Comparison of ENCODE assay signal across 9 cellular contexts in the genomic region with DNA sequence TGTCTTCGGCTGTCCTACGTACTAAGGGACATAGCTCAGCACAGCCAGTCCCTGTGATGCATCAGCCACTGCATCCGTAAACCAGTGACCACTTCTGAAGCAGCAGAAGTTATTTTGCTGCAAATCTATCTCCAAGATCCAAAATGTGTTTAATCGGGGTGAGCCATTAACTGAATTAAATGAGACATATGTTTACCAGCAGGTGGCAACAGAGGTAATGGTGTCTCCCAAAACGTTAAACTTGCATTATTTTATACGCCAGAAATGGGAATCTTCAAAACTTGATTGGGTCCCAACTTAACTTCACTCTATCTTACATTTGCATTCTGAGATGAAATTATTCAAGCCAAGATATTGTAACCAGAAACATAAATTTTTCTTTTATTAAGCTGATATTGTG.
DNase-seq lines count a peak whose midpoint lies in the region; ATAC-seq and TF ChIP-seq lines count a peak whose summit lies in the region.
"Had no signal": no experiment of that assay in that cellular context is flagged by ENCODE, and none has a peak within 500 bp of the region (broad histone marks: within the 10 kb centered on the region; RNA-seq: fewer than 3 reads in every experiment).

No MANE protein-coding gene starts in this region.

- 51% methylated on average over 6 of the region's 6 CpGs for WGBS in hepatocyte (ENCODE audit: low lambda C conversion rate, missing lambda C conversion rate)

- H3K27me3 Mint-ChIP-seq in activated CD8-positive, alpha-beta memory T cell treated with anti-CD3 and anti-CD28 coated beads, Interleukin-2, amount 10 ng/mL, durations not matched to agents 7 days and 5 days: no peaks in the 10 kb centered on the region

- no peak overlapping the region for H2AFZ ChIP-seq in hepatocyte

- H3K27me3 ChIP-seq in hepatocyte: no peaks in the 10 kb centered on the region

- H3K4me1 Mint-ChIP-seq in activated CD8-positive, alpha-beta memory T cell treated with anti-CD3 and anti-CD28 coated beads, Interleukin-2, amount 10 ng/mL, durations not matched to agents 7 days and 5 days: peaks cover 3% of the 10 kb centered on the region

- H3K9me3 Mint-ChIP-seq in activated CD8-positive, alpha-beta memory T cell treated with anti-CD3 and anti-CD28 coated beads, Interleukin-2, amount 10 ng/mL, durations not matched to agents 7 days and 5 days (ENCODE audit: low read depth): no peaks in the 10 kb centered on the region
- H3K9me3 Mint-ChIP-seq: activated T-helper 1 cell treated with anti-CD3 and anti-CD28 coated beads, Interleukin-12 subunit alpha, Interleukin-12 subunit beta, Interleukin-2, Interleukin-4 antibody, amounts not matched to agents 30 ng/mL and 10 ng/mL and 1 ng/mL, durations not matched to agents 14 hours and 24 hours and 36 hours had no signal

- DNase-seq in RPMI7951 (ENCODE audit: low read depth): peak; percentile 44
- peak; percentile 29 for DNase-seq in hepatocyte (ENCODE audit: low spot score)
- no peak for DNase-seq in activated CD8-positive, alpha-beta memory T cell treated with anti-CD3 and anti-CD28 coated beads, Interleukin-2, amount 10 ng/mL, durations not matched to agents 7 days and 5 days
- no peak for DNase-seq in GM19240 (ENCODE audit: insufficient read length, low spot score)
- DNase-seq in putamen (ENCODE audit: low spot score): no peak
- no peak for DNase-seq in cortex of kidney (lab: John Stamatoyannopoulos, UW)

- H3K27ac ChIP-seq in 22Rv1 (no peak overlapping the region), hepatocyte (peak overlapping the region; percentile 17)

- no peaks in the 10 kb centered on the region for H4K20me1 ChIP-seq in hepatocyte (ENCODE audit: insufficient read depth, poor library complexity, severe bottlenecking)

- H3K4me3 Mint-ChIP-seq in activated CD8-positive, alpha-beta memory T cell treated with anti-CD3 and anti-CD28 coated beads, Interleukin-2, amount 10 ng/mL, durations not matched to agents 7 days and 5 days: no peak overlapping the region
- H3K4me3 Mint-ChIP-seq: activated T-helper 1 cell treated with anti-CD3 and anti-CD28 coated beads, Interleukin-12 subunit alpha, Interleukin-12 subunit beta, Interleukin-2, Interleukin-4 antibody, amounts not matched to agents 30 ng/mL and 10 ng/mL and 1 ng/mL, durations not matched to agents 14 hours and 24 hours and 36 hours had no signal

- no peaks in the 10 kb centered on the region for H3K36me3 ChIP-seq in hepatocyte (replicated peaks; ENCODE audit: insufficient read depth, low read depth)

- no peak for ATAC-seq in activated CD8-positive, alpha-beta memory T cell treated with anti-CD3 and anti-CD28 coated beads, Interleukin-2, amount 10 ng/mL, durations not matched to agents 7 days and 5 days

- TF ChIP-seq CTCF in 22Rv1 (IDR thresholded peaks at IDR 0.05) (peak; percentile 75), GM12872 (IDR thresholded peaks at IDR 0.05; ENCODE audit: insufficient read depth, low read depth, low read length) (peak; percentile 52; the same call in 2 of the 3 replicates), hepatocyte (IDR thresholded peaks at IDR 0.05; ENCODE audit: poor library complexity) (peak; percentile 63)

- no peaks in the 10 kb centered on the region for H3K36me3 Mint-ChIP-seq in activated CD8-positive, alpha-beta memory T cell treated with anti-CD3 and anti-CD28 coated beads, Interleukin-2, amount 10 ng/mL, durations not matched to agents 7 days and 5 days

- H3K4me1 ChIP-seq in hepatocyte (ENCODE audit: insufficient read depth): no peaks in the 10 kb centered on the region

- no peak overlapping the region for H3K4me2 ChIP-seq in hepatocyte

- H3K4me3 ChIP-seq in hepatocyte: no peak overlapping the region

- no peaks in the 10 kb centered on the region for H3K79me2 ChIP-seq in hepatocyte

- H3K27ac Mint-ChIP-seq in activated CD8-positive, alpha-beta memory T cell treated with anti-CD3 and anti-CD28 coated beads, Interleukin-2, amount 10 ng/mL, durations not matched to agents 7 days and 5 days: no peak overlapping the region
- H3K27ac Mint-ChIP-seq: activated T-helper 1 cell treated with anti-CD3 and anti-CD28 coated beads, Interleukin-12 subunit alpha, Interleukin-12 subunit beta, Interleukin-2, Interleukin-4 antibody, amounts not matched to agents 30 ng/mL and 10 ng/mL and 1 ng/mL, durations not matched to agents 14 hours and 24 hours and 36 hours had no signal

- CTCF ChIA-PET in activated CD8-positive, alpha-beta memory T cell treated with anti-CD3 and anti-CD28 coated beads, Interleukin-2, amount 10 ng/mL, durations not matched to agents 7 days and 5 days (lab: Charles Lee): interaction anchor here (0.9 to 2.8 kb wide), 2 partner anchors 152 to 243 kb away, joined by 4 to 19 read pairs; no protein-coding TSS in a partner anchor

- H3K9me2 ChIP-seq in hepatocyte (replicated peaks; ENCODE audit: insufficient read depth): no peaks in the 10 kb centered on the region

- H3K9me3 ChIP-seq in hepatocyte (ENCODE audit: low read depth): no peaks in the 10 kb centered on the region

Comparison
In these comparisons a context has a peak if more than half of its experiments do, and no peak if none do; other contexts are left out.
1. DNase-seq: peak in RPMI7951 (single experiment) and hepatocyte (single experiment); none in activated CD8-positive, alpha-beta memory T cell treated with anti-CD3 and anti-CD28 coated beads, Interleukin-2, amount 10 ng/mL, durations not matched to agents 7 days and 5 days (single experiment), GM19240 (single experiment), putamen (single experiment) and cortex of kidney (single experiment).
2. Peak in every context shown above with its lines, with median percentiles within 50 percentile points of each other: CTCF ChIP-seq.